ENCODE assay signal across 7 cellular contexts in genomic region chr2:148614332-148615049, GRCh38. TPM values are rescaled to one million over a fixed set of nuclear protein-coding genes. Genes with fewer than 3 reads are reported as not detected.
DNase-seq lines count a peak whose midpoint lies in the region; ATAC-seq, FAIRE-seq and TF ChIP-seq lines count a peak whose summit lies in the region.

No MANE protein-coding gene starts in this region.

- TF ChIP-seq CTCF in testis (IDR thresholded peaks at IDR 0.05), result no peak

- H3K9me3 Mint-ChIP-seq in activated T-helper 2 cell treated with anti-CD3 and anti-CD28 coated beads, Interferon-gamma antibody, Interleukin-2, Interleukin-4, amounts not matched to agents 10 μg/mL and 5 μg/mL and 100 μg/mL, durations not matched to agents 14 hours and 24 hours and 36 hours, result peaks cover 4% of the 10 kb centered on the region

- WGBS in testis, 2 donors, result 54 to 57% methylated on average over 5 of the region's 5 CpGs

- H3K4me1 Mint-ChIP-seq in activated T-helper 2 cell treated with anti-CD3 and anti-CD28 coated beads, Interferon-gamma antibody, Interleukin-2, Interleukin-4, amounts not matched to agents 10 μg/mL and 5 μg/mL and 100 μg/mL, durations not matched to agents 14 hours and 24 hours and 36 hours (ENCODE audit: low read depth), result peaks cover 14% of the 10 kb centered on the region

- ATAC-seq in GM18519 (IDR thresholded peaks at IDR 0.05; ENCODE audit: low FRiP score, unreplicated experiment), result peak; percentile 92

- no peak overlapping the region for H3K4me3 Mint-ChIP-seq in activated T-helper 2 cell treated with anti-CD3 and anti-CD28 coated beads, Interferon-gamma antibody, Interleukin-2, Interleukin-4, amounts not matched to agents 10 μg/mL and 5 μg/mL and 100 μg/mL, durations not matched to agents 14 hours and 24 hours and 36 hours (ENCODE audit: low read depth)

- peak; percentile 61 for FAIRE-seq in H54 (lab: Jason Lieb, UNC)

- no peaks in the 10 kb centered on the region for H3K27me3 Mint-ChIP-seq in activated T-helper 2 cell treated with anti-CD3 and anti-CD28 coated beads, Interferon-gamma antibody, Interleukin-2, Interleukin-4, amounts not matched to agents 10 μg/mL and 5 μg/mL and 100 μg/mL, durations not matched to agents 14 hours and 24 hours and 36 hours (ENCODE audit: low read depth)

- H3K36me3 ChIP-seq in iPS-20b (ENCODE audit: insufficient read depth, low read depth, low read length), result no peaks in the 10 kb centered on the region
- H3K36me3 ChIP-seq in testis (ENCODE audit: low read depth, missing control alignments), result no peaks in the 10 kb centered on the region

- H3K4me1 ChIP-seq in iPS-20b (ENCODE audit: insufficient read depth, low read length) (peaks cover 29% of the 10 kb centered on the region), testis (peaks cover 9% of the 10 kb centered on the region)

- peak overlapping the region; percentile 23; the same call in 1 of the 2 replicates for H3K9ac ChIP-seq in iPS-20b (ENCODE audit: low read depth, low read length)

- H3K27me3 ChIP-seq in iPS-20b (ENCODE audit: insufficient read depth, low read length), result no peaks in the 10 kb centered on the region
- no peaks in the 10 kb centered on the region for H3K27me3 ChIP-seq in testis

- DNase-seq in H54 (ENCODE audit: insufficient read length, low spot score), result peak; percentile 29
- peak; percentile 23 for DNase-seq in KG1 (lab: John Stamatoyannopoulos, UW)
- DNase-seq in activated T-helper 2 cell treated with anti-CD3 and anti-CD28 coated beads, Interferon-gamma antibody, Interleukin-2, Interleukin-4, amounts not matched to agents 10 μg/mL and 5 μg/mL and 100 μg/mL, durations not matched to agents 14 hours and 24 hours and 36 hours (ENCODE audit: low spot score), result no peak
- DNase-seq in testis, result peak; percentile 16
- no peak for DNase-seq in NCI-H2081 (lab: John Stamatoyannopoulos, UW)

- peaks cover 3% of the 10 kb centered on the region for H3K36me3 Mint-ChIP-seq in activated T-helper 2 cell treated with anti-CD3 and anti-CD28 coated beads, Interferon-gamma antibody, Interleukin-2, Interleukin-4, amounts not matched to agents 10 μg/mL and 5 μg/mL and 100 μg/mL, durations not matched to agents 14 hours and 24 hours and 36 hours (ENCODE audit: low read depth)

- H3K27ac ChIP-seq in iPS-20b (ENCODE audit: low read length) (peak overlapping the region; percentile 19), testis (no peak overlapping the region)

- H3K4me3 ChIP-seq in iPS-20b (ENCODE audit: low read length) (peak overlapping the region; percentile 18; the same call in 1 of the 2 replicates), testis (no peak overlapping the region)

- H3K9me3 ChIP-seq in iPS-20b (ENCODE audit: insufficient read depth, low read depth, low read length), result no peaks in the 10 kb centered on the region
- H3K9me3 ChIP-seq in testis, result no peaks in the 10 kb centered on the region

- TF ChIP-seq POLR2A in H54 (IDR thresholded peaks at IDR 0.05; ENCODE audit: low read depth, low read length), result no peak
- no peak for TF ChIP-seq POLR2A in testis (IDR thresholded peaks at IDR 0.05)

- peak overlapping the region; percentile 67 for H3K27ac Mint-ChIP-seq in activated T-helper 2 cell treated with anti-CD3 and anti-CD28 coated beads, Interferon-gamma antibody, Interleukin-2, Interleukin-4, amounts not matched to agents 10 μg/mL and 5 μg/mL and 100 μg/mL, durations not matched to agents 14 hours and 24 hours and 36 hours

- intact Hi-C loops in activated T-helper 2 cell treated with anti-CD3 and anti-CD28 coated beads, Interferon-gamma antibody, Interleukin-2, Interleukin-4, amounts not matched to agents 10 μg/mL and 5 μg/mL and 100 μg/mL, durations not matched to agents 14 hours and 24 hours and 36 hours (cut with micrococcal nuclease), result loop anchor here (1.0 kb wide), 2 partner anchors 11 to 29 kb away; no protein-coding TSS in a partner anchor
- intact Hi-C loops in testis (cut with DNase I; ENCODE audit: low total_unique reads), result no loop called here

RNA-seq across cellular contexts. Expression of gene EPC2, which starts 30.1 kb away (rescaled TPM):
- total RNA-seq in activated T-helper 2 cell treated with anti-CD3 and anti-CD28 coated beads, Interferon-gamma antibody, Interleukin-2, Interleukin-4, amounts not matched to agents 10 μg/mL and 5 μg/mL and 100 μg/mL, durations not matched to agents 14 hours and 24 hours and 36 hours, result 24.6 and 25.4 TPM in 2 replicates
- total RNA-seq in testis, result 10 to 100 TPM; 41.7 to 53.1 TPM
- 22.5 TPM for polyA plus RNA-seq in testis (ENCODE audit: insufficient read depth, low read depth, low replicate concordance)

Comparison
In these comparisons a context has a peak if more than half of its experiments do, and no peak if none do; other contexts are left out.
1. DNase-seq: peak in H54 (single experiment), KG1 (single experiment) and testis (single experiment); none in activated T-helper 2 cell treated with anti-CD3 and anti-CD28 coated beads, Interferon-gamma antibody, Interleukin-2, Interleukin-4, amounts not matched to agents 10 μg/mL and 5 μg/mL and 100 μg/mL, durations not matched to agents 14 hours and 24 hours and 36 hours (single experiment) and NCI-H2081 (0 of 2).